In the genomic region with DNA sequence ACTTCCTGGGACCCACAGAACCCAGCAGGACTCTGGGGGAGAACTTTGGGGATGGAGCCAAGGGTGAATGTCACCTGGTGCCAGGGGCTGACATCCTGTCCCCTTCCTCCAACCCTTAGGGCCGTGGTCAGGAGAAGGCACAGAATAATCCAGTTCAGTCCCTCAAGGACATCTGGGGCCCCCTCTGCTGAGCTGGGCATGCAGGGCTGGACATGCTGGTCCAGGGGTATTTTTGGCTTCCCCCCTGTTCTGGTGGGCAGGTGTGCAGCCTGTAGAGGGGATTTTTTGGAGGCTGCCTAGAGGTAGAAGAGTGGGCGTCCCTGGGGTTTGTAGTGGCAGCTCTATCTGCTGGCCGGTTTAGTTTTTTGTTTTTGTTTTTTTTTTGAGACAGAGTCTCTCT, we compare ENCODE assay signal across 25 cellular contexts. TPM values are rescaled to one million over a fixed set of nuclear protein-coding genes. Genes with fewer than 3 reads are reported as not detected.
"Had no signal": no experiment of that assay in that cellular context is flagged by ENCODE, and none has a peak within 500 bp of the region (broad histone marks: within the 10 kb centered on the region; RNA-seq: fewer than 3 reads in every experiment).

No MANE protein-coding gene starts in this region.

- ATAC-seq: activated CD8-positive, alpha-beta T cell treated with anti-CD3 and anti-CD28 coated beads, Interleukin-2, amount 10 ng/mL, durations not matched to agents 7 days and 5 days; body of pancreas; Right ventricle myocardium inferior; WTC11 had no signal

- H3K36me3 ChIP-seq: ascending aorta had no signal

- H3K9me3 Mint-ChIP-seq: activated naive CD4-positive, alpha-beta T cell treated with anti-CD3 and anti-CD28 coated beads, Interleukin-2, amount 50 U/mL, for 24 hours; IgD-negative memory B cell; WTC11 had no signal

- H3K36me3 Mint-ChIP-seq: activated naive CD4-positive, alpha-beta T cell treated with anti-CD3 and anti-CD28 coated beads, Interleukin-2, amount 50 U/mL, for 24 hours; IgD-negative memory B cell; WTC11 had no signal

- H3K27me3 Mint-ChIP-seq: activated naive CD4-positive, alpha-beta T cell treated with anti-CD3 and anti-CD28 coated beads, Interleukin-2, amount 50 U/mL, for 24 hours had no signal

- H3K27ac ChIP-seq: ascending aorta, body of pancreas, SK-N-MC had no signal

- H3K4me3 ChIP-seq: ascending aorta, body of pancreas, SK-N-MC had no signal

- DNase-seq: activated CD4-positive, alpha-beta T cell treated with anti-CD3 and anti-CD28 coated beads for 48 hours; activated CD4-positive, alpha-beta T cell treated with anti-CD3 and anti-CD28 coated beads, Interleukin-2, amount 50 U/mL, for 4 hours; activated CD4-positive, CD25-positive, alpha-beta regulatory T cell treated with anti-CD3 and anti-CD28 coated beads, Interleukin-2, amount 50 U/mL, for 72 hours; activated CD8-positive, alpha-beta memory T cell treated with anti-CD3 and anti-CD28 coated beads, Interleukin-2, amount 50 U/mL, for 48 hours; activated CD8-positive, alpha-beta T cell treated with anti-CD3 and anti-CD28 coated beads, Interleukin-2, amount 10 ng/mL, durations not matched to agents 7 days and 5 days; activated T-cell treated with anti-CD3 and anti-CD28 coated beads, Interleukin-2, amount 50 U/mL, for 1 hour; body of pancreas; KG1; NCI-H1092; NCI-H1417 treated with DMSO at 0.1 percent for 48 hours; NCI-H1694 treated with DMSO at 0.1 percent for 48 hours; NCI-H2029 treated with DMSO at 0.1 percent for 48 hours; NCI-H345; NCI-H510A; NCI-H526 treated with DMSO at 0.1 percent for 48 hours; NCI-H82; SW 1271 had no signal

- H3K4me3 Mint-ChIP-seq: activated CD8-positive, alpha-beta T cell treated with anti-CD3 and anti-CD28 coated beads, Interleukin-2, amount 10 ng/mL, durations not matched to agents 7 days and 5 days; activated naive CD4-positive, alpha-beta T cell treated with anti-CD3 and anti-CD28 coated beads, Interleukin-2, amount 50 U/mL, for 24 hours; WTC11 had no signal

- H3K9me3 ChIP-seq: ascending aorta, body of pancreas had no signal

- H3K27ac Mint-ChIP-seq: activated CD8-positive, alpha-beta T cell treated with anti-CD3 and anti-CD28 coated beads, Interleukin-2, amount 10 ng/mL, durations not matched to agents 7 days and 5 days; activated naive CD4-positive, alpha-beta T cell treated with anti-CD3 and anti-CD28 coated beads, Interleukin-2, amount 50 U/mL, for 24 hours; IgD-negative memory B cell had no signal

RNA-seq across cellular contexts. Expression of a gene that starts 22.6 kb away (rescaled TPM):
- total RNA-seq: LHCN-M2, M059J had no signal
- polyA plus RNA-seq: IgD-negative memory B cell had no signal
